Comparison of ENCODE assay signal across 8 cellular contexts in the genomic region with DNA sequence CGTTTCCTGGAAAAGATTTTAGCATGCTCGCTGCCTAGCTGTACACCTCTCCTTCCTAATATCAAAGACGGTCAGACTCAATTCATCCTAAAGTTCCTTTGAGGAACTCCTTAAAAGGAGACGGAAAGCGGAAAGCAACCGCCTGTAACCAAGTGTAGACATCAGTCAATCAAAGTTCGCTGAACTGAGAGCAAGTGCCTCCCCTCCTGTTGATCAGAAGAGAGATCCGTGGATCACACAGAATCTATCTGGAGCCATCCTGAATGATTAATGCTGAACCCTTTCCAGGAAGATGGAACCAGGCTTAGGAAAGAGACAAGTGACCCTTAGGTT. TPM values are rescaled to one million over a fixed set of nuclear protein-coding genes. Genes with fewer than 3 reads are reported as not detected.
DNase-seq lines count a peak whose midpoint lies in the region; ATAC-seq and TF ChIP-seq lines count a peak whose summit lies in the region.

No MANE protein-coding gene starts in this region.

- H3K4me2 ChIP-seq in OCI-LY7 (ENCODE audit: low read length) = peak overlapping the region; percentile 79

- BruUV-seq in OCI-LY7 (replicated peaks; lab: Mats Ljungman, UMichigan) = no TSS peak

- CTCF ChIA-PET in OCI-LY7 (lab: Charles Lee; ENCODE audit: unreplicated experiment) = interaction anchor here (0.9 kb wide), 1 partner anchor 9 kb away, joined by 3 read pairs; no protein-coding TSS in a partner anchor

- POLR2A ChIA-PET in OCI-LY7 (lab: Charles Lee) = interaction anchor here (0.6 to 3.6 kb wide), 16 partner anchors 10 to 206 kb away, joined by 3 to 20 read pairs (median 4); a partner anchor contains a TSS

- H3K79me2 ChIP-seq in OCI-LY7 (ENCODE audit: insufficient read depth, low read depth, low read length) = no peaks in the 10 kb centered on the region; the same call in 1 of the 2 replicates

- no peaks in the 10 kb centered on the region for H4K20me1 ChIP-seq in OCI-LY7 (ENCODE audit: insufficient read depth, low read length)

- ATAC-seq in left lung (peak; percentile 32), HG03039 (IDR thresholded peaks at IDR 0.05; ENCODE audit: unreplicated experiment) (no peak)

- no peaks in the 10 kb centered on the region for H3K36me3 ChIP-seq in OCI-LY7 (ENCODE audit: insufficient read depth, low read length)
- peaks cover 0 to under 1% of the 10 kb centered on the region in 2 donors for H3K36me3 ChIP-seq in left lung
- no peaks in the 10 kb centered on the region for H3K36me3 ChIP-seq in suprapubic skin

- DNase-seq in GM03348 (ENCODE audit: low spot score) (peak; percentile 31), HCEC 1CT (peak; percentile 32), OCI-LY7 (ENCODE audit: low spot score) (peak; percentile 31), cardiac fibroblast (ENCODE audit: low read depth in 2 of 2) (no peak), left lung (no peak), suprapubic skin (ENCODE audit: low spot score in 2 of 2) (no peak), T-helper 9 cell (no peak)

- TF ChIP-seq EP300 in suprapubic skin (IDR thresholded peaks at IDR 0.05) = no peak

- H3K9me3 ChIP-seq in OCI-LY7 (ENCODE audit: low read length) (no peaks in the 10 kb centered on the region), left lung (no peaks in the 10 kb centered on the region), suprapubic skin (no peaks in the 10 kb centered on the region)

- intact Hi-C loops in OCI-LY7 (cut with micrococcal nuclease; ENCODE audit: unreplicated experiment) (loop anchor here (1.0 to 2.0 kb wide), 5 partner anchors 47 to 195 kb away; a partner anchor contains a TSS), left lung (cut with DNase I) (loop anchor here in 1 of 2 donors (10.0 kb wide), 1 partner anchor 191 kb away; no protein-coding TSS in a partner anchor)

- 3% methylated on average over 8 of the region's 8 CpGs for WGBS in suprapubic skin

- peak overlapping the region; percentile 77 for H2AFZ ChIP-seq in OCI-LY7 (ENCODE audit: low read length)

- no peak overlapping the region for H3K27ac ChIP-seq in OCI-LY7 (ENCODE audit: low read depth, low read length, poor library complexity, severe bottlenecking)
- peak overlapping the region; percentile 96 for H3K27ac ChIP-seq in left lung
- H3K27ac ChIP-seq in suprapubic skin = peak overlapping the region; percentile 96

- TF ChIP-seq POLR2A in suprapubic skin (IDR thresholded peaks at IDR 0.05) = no peak

- TF ChIP-seq CTCF in OCI-LY7 (conservative IDR thresholded peaks at IDR 0.05; ENCODE audit: low read length) = no peak
- no peak for TF ChIP-seq CTCF in cardiac fibroblast (IDR thresholded peaks at IDR 0.05; ENCODE audit: low read depth, low read length)
- TF ChIP-seq CTCF in left lung (IDR thresholded peaks at IDR 0.05) = no peak
- no peak for TF ChIP-seq CTCF in suprapubic skin (IDR thresholded peaks at IDR 0.05)

- H3K4me3 ChIP-seq in OCI-LY7 (ENCODE audit: low read depth, low read length, poor library complexity, severe bottlenecking) (peak overlapping the region; percentile 77), cardiac fibroblast (replicated peaks in 1 of 2; ENCODE audit: low read depth in 2 of 2, low read length in 2 of 2) (peak overlapping the region; percentile 93 to 95), left lung (peak overlapping the region; percentile 73 to 75), suprapubic skin (peak overlapping the region; percentile 78)

- H3K4me1 ChIP-seq in OCI-LY7 (ENCODE audit: insufficient read depth, low read length, poor library complexity, severe bottlenecking) = peaks cover 37% of the 10 kb centered on the region
- H3K4me1 ChIP-seq in left lung = peaks cover 0 to 42% of the 10 kb centered on the region in 2 donors
- H3K4me1 ChIP-seq in suprapubic skin = peaks cover 22% of the 10 kb centered on the region

- H3K9me2 ChIP-seq in OCI-LY7 (ENCODE audit: insufficient read depth, low read length) = no peaks in the 10 kb centered on the region

- H3K27me3 ChIP-seq in left lung (no peaks in the 10 kb centered on the region), suprapubic skin (no peaks in the 10 kb centered on the region)

RNA-seq across cellular contexts. Expression of a gene that starts 0.5 kb away (rescaled TPM):
- total RNA-seq in OCI-LY7 (2014; rRNA removed; shearing (Covaris generic)) = 12.9 and 13.4 TPM in 2 replicates
- total RNA-seq in OCI-LY7 (2022) = 26.8 and 31.1 TPM in 2 replicates
- total RNA-seq in left lung = 10 to 100 TPM; 50.8 to 57.0 TPM
- total RNA-seq in suprapubic skin = 10 to 100 TPM; 16.3 to 34.0 (median 25.1) TPM

RNA-seq across cellular contexts. Expression of a gene that starts 22.2 kb away (rescaled TPM):
- total RNA-seq in OCI-LY7 (2014; rRNA removed; shearing (Covaris generic)) = 0.08 TPM in 1 of 2 replicates, not detected in the other
- total RNA-seq in OCI-LY7 (2022) = 0.09 and 0.11 TPM in 2 replicates
- total RNA-seq in left lung = under 1 TPM; 0.20 to 0.31 TPM
- under 1 TPM in 1 of 4 donors, not detected in 3; 0.08 TPM for total RNA-seq in suprapubic skin

RNA-seq across cellular contexts. Expression of a gene that starts 40.9 kb away (rescaled TPM):
- 85.2 and 86.6 TPM in 2 replicates for total RNA-seq in OCI-LY7 (2014; rRNA removed; shearing (Covaris generic))
- total RNA-seq in OCI-LY7 (2022) (68.8 and 76.6 TPM in 2 replicates), left lung (10 to 100 TPM; 29.0 to 37.9 TPM), suprapubic skin (10 to 100 TPM; 40.8 to 91.0 (median 44.8) TPM)

RNA-seq across cellular contexts. Expression of a gene that starts 41.3 kb away (rescaled TPM):
- total RNA-seq in OCI-LY7 (2014; rRNA removed; shearing (Covaris generic)) = 110 and 117 TPM in 2 replicates
- 175 and 203 TPM in 2 replicates for total RNA-seq in OCI-LY7 (2022)
- 100 to 1,000 TPM; 115 to 138 TPM for total RNA-seq in left lung
- 100 to 1,000 TPM; 119 to 133 (median 129) TPM for total RNA-seq in suprapubic skin

RNA-seq across cellular contexts. Expression of a gene that starts 47.5 kb away (rescaled TPM):
- 23.3 and 26.9 TPM in 2 replicates for total RNA-seq in OCI-LY7 (2014; rRNA removed; shearing (Covaris generic))
- total RNA-seq in OCI-LY7 (2022) (43.6 and 44.7 TPM in 2 replicates), left lung (10 to 100 TPM; 24.9 to 40.3 TPM), suprapubic skin (10 to 100 TPM; 23.7 to 36.5 (median 28.9) TPM)

Comparison
In these comparisons a context has a peak if more than half of its experiments do, and no peak if none do; other contexts are left out.
1. DNase-seq: peak in GM03348 (single experiment), HCEC 1CT (single experiment) and OCI-LY7 (single experiment); none in cardiac fibroblast (0 of 2), left lung (0 of 2), suprapubic skin (0 of 2) and T-helper 9 cell (single experiment).
2. Peak in every context shown above with its lines, with median percentiles within 50 percentile points of each other: H3K4me3 ChIP-seq.